Comparison of ENCODE assay signal across 8 cellular contexts in genomic region chr4:8435656-8436121, GRCh38. TPM values are rescaled to one million over a fixed set of nuclear protein-coding genes. Genes with fewer than 3 reads are reported as not detected.
DNase-seq lines count a peak whose midpoint lies in the region; ATAC-seq, FAIRE-seq and TF ChIP-seq lines count a peak whose summit lies in the region.

No MANE protein-coding gene starts in this region.

- no peaks in the 10 kb centered on the region for H3K27me3 ChIP-seq in fibroblast of lung (ENCODE audit: control insufficient read depth, insufficient read depth, low read length)
- H3K27me3 ChIP-seq in stomach smooth muscle (ENCODE audit: control insufficient read depth in 1 of 2, insufficient read depth in 2 of 2, low read length in 2 of 2): no peaks in the 10 kb centered on the region

- H2AFZ ChIP-seq in fibroblast of lung (ENCODE audit: low read length): no peak overlapping the region

- no peaks in the 10 kb centered on the region for H3K36me3 ChIP-seq in fibroblast of lung (ENCODE audit: control insufficient read depth, insufficient read depth, low read length)
- peaks cover 0 to 2% of the 10 kb centered on the region in 2 donors for H3K36me3 ChIP-seq in stomach smooth muscle (ENCODE audit: control insufficient read depth in 2 of 2, insufficient read depth in 2 of 2, low read length in 2 of 2)

- H3K4me1 ChIP-seq in fibroblast of lung (ENCODE audit: control insufficient read depth, extremely low read depth, insufficient read depth, low read length) (peaks cover 5% of the 10 kb centered on the region), stomach smooth muscle (ENCODE audit: control insufficient read depth, insufficient read depth, low read length) (peaks cover 22% of the 10 kb centered on the region)

- H3K9ac ChIP-seq in fibroblast of lung (ENCODE audit: insufficient read depth, low read length): no peak overlapping the region
- H3K9ac ChIP-seq in stomach smooth muscle (ENCODE audit: low read length in 2 of 2): no peak overlapping the region

- no peaks in the 10 kb centered on the region for H4K20me1 ChIP-seq in fibroblast of lung (ENCODE audit: control insufficient read depth, extremely low read depth, insufficient read depth, low read length)

- peak overlapping the region; percentile 20 for H3K27ac ChIP-seq in fibroblast of lung (ENCODE audit: insufficient read depth, low read length)
- H3K27ac ChIP-seq in stomach smooth muscle (ENCODE audit: low read length): peak overlapping the region; percentile 31

- no peaks in the 10 kb centered on the region for H3K9me3 ChIP-seq in fibroblast of lung (ENCODE audit: control insufficient read depth, insufficient read depth, low read depth, low read length)
- H3K9me3 ChIP-seq in stomach smooth muscle (ENCODE audit: control insufficient read depth in 2 of 2, low read length in 2 of 2): no peaks in the 10 kb centered on the region

- peaks cover 13% of the 10 kb centered on the region for H3K79me2 ChIP-seq in fibroblast of lung (ENCODE audit: control insufficient read depth, insufficient read depth, low read length)

- no peak for DNase-seq in GM18507 (ENCODE audit: extremely low spot score, insufficient read length, low read depth)
- DNase-seq in OCI-M1 (lab: John Stamatoyannopoulos, UW): peak; percentile 75
- DNase-seq in fibroblast of lung (ENCODE audit: low read depth in 2 of 2): peak in 1 of 2 donors; percentile 20
- DNase-seq in NCI-H2171 treated with DMSO at 0.1 percent for 48 hours (lab: John Stamatoyannopoulos, UW): no peak
- no peak for DNase-seq in SK-N-DZ (ENCODE audit: low spot score)
- DNase-seq in DMS 273 treated with DMSO at 0.1 percent for 48 hours (lab: John Stamatoyannopoulos, UW): no peak

- H3K4me2 ChIP-seq in fibroblast of lung (ENCODE audit: extremely low read depth, insufficient read depth, low read length): peak overlapping the region; percentile 89

- FAIRE-seq in GM18507 (lab: Jason Lieb, UNC): peak; percentile 94

- H3K4me3 ChIP-seq in fibroblast of lung (replicated peaks in 1 of 4; ENCODE audit: control extremely low read depth in 1 of 4, insufficient read depth in 1 of 4, low read depth in 3 of 4, low read length in 4 of 4): peak overlapping the region; percentile 32 to 53 (median 48)
- peak overlapping the region in 1 of 2 donors; percentile 60 for H3K4me3 ChIP-seq in stomach smooth muscle (ENCODE audit: low read length in 2 of 2)

- no peak for TF ChIP-seq CTCF in fibroblast of lung (conservative IDR thresholded peaks at IDR 0.05 in 1 of 2, IDR thresholded peaks at IDR 0.05 in 1 of 2; ENCODE audit: low read depth in 1 of 2, low read length in 2 of 2)

- peak; percentile 46 for ATAC-seq in GM21737 (IDR thresholded peaks at IDR 0.05; ENCODE audit: unreplicated experiment)

RNA-seq across cellular contexts. Expression of gene ACOX3, which starts 4.8 kb away (rescaled TPM):
- 21.6 and 23.8 TPM in 2 replicates for total RNA-seq in fibroblast of lung
- 6.8 and 8.3 TPM in 2 replicates for polyA plus RNA-seq in fibroblast of lung
- polyA plus RNA-seq in fibroblast of lung (2012): 15.0 and 20.3 TPM in 2 replicates
- 25.6 and 27.4 TPM in 2 replicates for polyA minus RNA-seq in fibroblast of lung (ENCODE audit: low replicate concordance)
- 10.2 and 10.7 TPM in 2 replicates for polyA plus RNA-seq in SK-N-DZ (2014; cell fraction: cytosol; rRNA removed)
- polyA plus RNA-seq in SK-N-DZ (2014; cell fraction: nucleus; rRNA removed): 8.0 and 12.6 TPM in 2 replicates

RNA-seq across cellular contexts. Expression of gene TRMT44, which starts 4.9 kb away (rescaled TPM):
- 12.8 and 14.0 TPM in 2 replicates for total RNA-seq in fibroblast of lung
- 5.5 and 6.5 TPM in 2 replicates for polyA plus RNA-seq in fibroblast of lung
- 5.9 and 6.2 TPM in 2 replicates for polyA plus RNA-seq in fibroblast of lung (2012)
- 4.6 and 5.2 TPM in 2 replicates for polyA minus RNA-seq in fibroblast of lung (ENCODE audit: low replicate concordance)
- polyA plus RNA-seq in SK-N-DZ (2014; cell fraction: cytosol; rRNA removed): 12.6 and 14.7 TPM in 2 replicates
- polyA plus RNA-seq in SK-N-DZ (2014; cell fraction: nucleus; rRNA removed): 26.7 and 31.3 TPM in 2 replicates
